19 cellular contexts compared by ENCODE assay signal in the genomic region with DNA sequence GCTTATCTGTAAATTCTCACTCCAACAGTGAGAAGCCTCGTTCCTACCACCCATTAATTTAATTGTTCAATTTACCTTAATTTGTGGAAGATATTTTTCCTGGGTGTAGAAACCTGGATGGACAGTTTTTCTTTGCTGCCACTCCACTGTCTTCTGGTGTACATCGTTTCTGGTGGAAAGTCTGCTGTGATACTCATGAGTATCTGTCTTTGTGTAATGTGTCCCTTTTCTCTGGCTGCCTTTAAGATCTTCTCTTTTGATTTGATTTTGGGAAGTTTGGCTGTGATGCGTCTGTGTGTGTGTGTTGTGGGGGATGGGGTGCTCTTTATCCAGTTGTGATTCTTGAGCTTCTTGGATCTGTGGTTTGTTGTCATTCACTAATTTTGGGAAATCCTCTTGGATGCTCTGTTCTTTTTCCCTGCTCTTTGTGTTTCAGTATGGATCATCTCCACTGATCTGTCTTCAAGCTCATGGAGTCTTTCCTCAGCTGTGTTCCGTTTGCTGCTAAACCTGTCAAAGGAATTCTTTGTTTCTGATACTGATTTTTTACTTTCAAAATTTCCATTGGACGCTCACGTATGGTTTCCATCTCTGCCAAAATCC. TPM values are rescaled to one million over a fixed set of nuclear protein-coding genes. Genes with fewer than 3 reads are reported as not detected.
A peak's percentile ranks its signal among the peaks of the same experiment; 100 is the strongest.
DNase-seq lines count a peak whose midpoint lies in the region; ATAC-seq and TF ChIP-seq lines count a peak whose summit lies in the region.
"Had no signal": no experiment of that assay in that cellular context is flagged by ENCODE, and none has a peak within 500 bp of the region (broad histone marks: within the 10 kb centered on the region; RNA-seq: fewer than 3 reads in every experiment).

No MANE protein-coding gene starts in this region.

- peaks cover 16% of the 10 kb centered on the region for H3K27me3 Mint-ChIP-seq in activated CD8-positive, alpha-beta memory T cell treated with anti-CD3 and anti-CD28 coated beads, Interleukin-2, amount 10 ng/mL, durations not matched to agents 7 days and 5 days
- H3K27me3 Mint-ChIP-seq in WTC11 (ENCODE audit: low read depth) (no peaks in the 10 kb centered on the region), endothelial cell (ENCODE audit: unreplicated experiment) (peaks cover 24% of the 10 kb centered on the region)
- H3K27me3 Mint-ChIP-seq: CD4-positive, alpha-beta T cell had no signal

- no peaks in the 10 kb centered on the region for H4K20me1 ChIP-seq in HCT116 (ENCODE audit: insufficient read depth)

- no peaks in the 10 kb centered on the region for H3K79me2 ChIP-seq in HCT116 (ENCODE audit: insufficient read depth, low read length)

- peaks cover 4% of the 10 kb centered on the region for H3K9me3 Mint-ChIP-seq in activated CD8-positive, alpha-beta memory T cell treated with anti-CD3 and anti-CD28 coated beads, Interleukin-2, amount 10 ng/mL, durations not matched to agents 7 days and 5 days (ENCODE audit: low read depth)
- peaks cover 21% of the 10 kb centered on the region for H3K9me3 Mint-ChIP-seq in WTC11
- H3K9me3 Mint-ChIP-seq in endothelial cell (ENCODE audit: unreplicated experiment), result no peaks in the 10 kb centered on the region

- CTCF ChIA-PET in activated CD8-positive, alpha-beta memory T cell treated with anti-CD3 and anti-CD28 coated beads, Interleukin-2, amount 10 ng/mL, durations not matched to agents 7 days and 5 days (lab: Charles Lee), result no interaction called here
- CTCF ChIA-PET in HCT116 (lab: Charles Lee) (no interaction called here), WTC11 (lab: Charles Lee) (no interaction called here)

- POLR2A ChIA-PET in HCT116 (lab: Charles Lee), result no interaction called here
- POLR2A ChIA-PET in WTC11 (lab: Charles Lee), result no interaction called here

- H3K27ac ChIP-seq in HCT116 (ENCODE audit: low read depth, low read length), result no peak overlapping the region
- H3K27ac ChIP-seq: 22Rv1, A549, C4-2B had no signal

- no peak overlapping the region for H3K9ac ChIP-seq in HCT116 (ENCODE audit: low read length)

- no peak overlapping the region for H3K4me3 Mint-ChIP-seq in activated CD8-positive, alpha-beta memory T cell treated with anti-CD3 and anti-CD28 coated beads, Interleukin-2, amount 10 ng/mL, durations not matched to agents 7 days and 5 days
- H3K4me3 Mint-ChIP-seq in WTC11 (no peak overlapping the region), endothelial cell (ENCODE audit: unreplicated experiment) (peak overlapping the region; percentile 66)
- H3K4me3 Mint-ChIP-seq: CD4-positive, alpha-beta T cell; HFFc6 had no signal

- no TSS peak for BruUV-seq in HCT116 (replicated peaks; lab: Mats Ljungman, UMichigan)

- no peak overlapping the region for H3K4me2 ChIP-seq in HCT116 (ENCODE audit: low read length)
- H3K4me2 ChIP-seq: A549 had no signal

- no peak overlapping the region for H3K4me3 ChIP-seq in HCT116 (replicated peaks in 1 of 2; ENCODE audit: low read depth in 1 of 2, low read length in 2 of 2)
- H3K4me3 ChIP-seq: A549, HAP-1 had no signal

- no peaks in the 10 kb centered on the region for H3K4me1 Mint-ChIP-seq in activated CD8-positive, alpha-beta memory T cell treated with anti-CD3 and anti-CD28 coated beads, Interleukin-2, amount 10 ng/mL, durations not matched to agents 7 days and 5 days
- H3K4me1 Mint-ChIP-seq in WTC11, result peaks cover 14% of the 10 kb centered on the region
- H3K4me1 Mint-ChIP-seq in endothelial cell (ENCODE audit: unreplicated experiment), result peaks cover 4% of the 10 kb centered on the region

- intact Hi-C loops in HCT116 (cut with micrococcal nuclease), result no loop called here

- peaks cover 3 to 13% of the 10 kb centered on the region in 2 experiments; a peak in 1 of 4 replicates for H3K9me3 ChIP-seq in HCT116 (ENCODE audit: control insufficient read depth in 1 of 2, insufficient read depth in 1 of 2, low read depth in 1 of 2, low read length in 2 of 2)

- DNase-seq in activated CD8-positive, alpha-beta memory T cell treated with anti-CD3 and anti-CD28 coated beads, Interleukin-2, amount 10 ng/mL, durations not matched to agents 7 days and 5 days, result no peak
- DNase-seq in activated CD8-positive, alpha-beta memory T cell treated with anti-CD3 and anti-CD28 coated beads, Interleukin-2, amount 50 U/mL, for 4 hours, result no peak
- DNase-seq in HCT116 (ENCODE audit: low read depth, low spot score) (no peak), WTC11 (ENCODE audit: low spot score) (no peak), endothelial cell (ENCODE audit: low spot score) (no peak)
- DNase-seq: AML-193; Caco-2; CD4-positive, alpha-beta T cell; GDM1; HFFc6; KG1 had no signal

- H3K9me2 ChIP-seq in HCT116 (ENCODE audit: insufficient read depth), result no peaks in the 10 kb centered on the region

- H3K36me3 Mint-ChIP-seq in activated CD8-positive, alpha-beta memory T cell treated with anti-CD3 and anti-CD28 coated beads, Interleukin-2, amount 10 ng/mL, durations not matched to agents 7 days and 5 days, result no peaks in the 10 kb centered on the region
- peaks cover 19% of the 10 kb centered on the region for H3K36me3 Mint-ChIP-seq in WTC11
- peaks cover 69% of the 10 kb centered on the region for H3K36me3 Mint-ChIP-seq in endothelial cell (ENCODE audit: low read depth, unreplicated experiment)

- TF ChIP-seq POLR2A in HCT116 (IDR thresholded peaks at IDR 0.05; ENCODE audit: borderline replicate concordance, extremely low read depth, insufficient read depth, insufficient read length) (no peak), GM18505 (IDR thresholded peaks at IDR 0.05; ENCODE audit: borderline replicate concordance, extremely low read depth, insufficient read depth, insufficient read length) (no peak)

- peak overlapping the region; percentile 3 for H3K27ac Mint-ChIP-seq in activated CD8-positive, alpha-beta memory T cell treated with anti-CD3 and anti-CD28 coated beads, Interleukin-2, amount 10 ng/mL, durations not matched to agents 7 days and 5 days
- H3K27ac Mint-ChIP-seq in WTC11, result no peak overlapping the region
- peak overlapping the region; percentile 14 for H3K27ac Mint-ChIP-seq in endothelial cell (ENCODE audit: unreplicated experiment)
- H3K27ac Mint-ChIP-seq: CD4-positive, alpha-beta T cell; HFFc6; IgD-negative memory B cell had no signal

- no peaks in the 10 kb centered on the region for H3K4me1 ChIP-seq in HCT116 (ENCODE audit: control insufficient read depth in 1 of 2, insufficient read depth in 2 of 2, low read length in 2 of 2)
- H3K4me1 ChIP-seq: A549, Caco-2, HAP-1 had no signal

- no peak for TF ChIP-seq RAD21 in HCT116 (IDR thresholded peaks at IDR 0.05; ENCODE audit: low read depth)

- H2AFZ ChIP-seq in HCT116 (ENCODE audit: low read depth, low read length, poor library complexity, severe bottlenecking), result no peak overlapping the region

- RAD21 ChIA-PET in HCT116 (lab: Charles Lee; ENCODE audit: low non-redundant PET in 1 of 2, low total read pairs in 2 of 2, uncharacterized antibody in 2 of 2, unreplicated experiment in 2 of 2), result no interaction called here

- TF ChIP-seq CTCF in HCT116 (IDR thresholded peaks at IDR 0.05 in 2 of 3, conservative IDR thresholded peaks at IDR 0.05 in 1 of 3; ENCODE audit: borderline replicate concordance in 1 of 3, insufficient read depth in 1 of 3, low read depth in 2 of 3, low read length in 2 of 3) (no peak), WTC11 (IDR thresholded peaks at IDR 0.05) (no peak), endothelial cell (IDR thresholded peaks at IDR 0.05; ENCODE audit: unreplicated experiment) (no peak)

- no peaks in the 10 kb centered on the region for H3K36me3 ChIP-seq in HCT116 (ENCODE audit: control insufficient read depth in 1 of 2, insufficient read depth in 2 of 2, low read length in 2 of 2)
- H3K36me3 ChIP-seq: HAP-1 had no signal

- ATAC-seq in activated CD8-positive, alpha-beta memory T cell treated with anti-CD3 and anti-CD28 coated beads, Interleukin-2, amount 10 ng/mL, durations not matched to agents 7 days and 5 days, result no peak
- ATAC-seq in HCT116, result no peak
- no peak for ATAC-seq in WTC11
- no peak for ATAC-seq in GM18505 (IDR thresholded peaks at IDR 0.05; ENCODE audit: unreplicated experiment)
- no peak for ATAC-seq in HG02759 (IDR thresholded peaks at IDR 0.05; ENCODE audit: unreplicated experiment)
- ATAC-seq in HG03135 (IDR thresholded peaks at IDR 0.05; ENCODE audit: unreplicated experiment), result no peak
- ATAC-seq: A549 had no signal

- no peaks in the 10 kb centered on the region for H3K27me3 ChIP-seq in HCT116 (ENCODE audit: insufficient read depth, low read length)

TF ChIP-seq in HCT116, 20 proteins besides CTCF, POLR2A, EP300 and RAD21:
- TF ChIP-seq CBX3 (IDR thresholded peaks at IDR 0.05; ENCODE audit: low read depth) (peak; percentile 91), TCF7L2 (IDR thresholded peaks at IDR 0.05; ENCODE audit: borderline replicate concordance, extremely low read depth, insufficient read depth, insufficient read length) (no peak)

TF ChIP-seq in WTC11, 78 proteins besides CTCF, POLR2A, EP300 and RAD21:
- peak; percentile 95 for TF ChIP-seq ZNF317 (CRISPR knock-in tag; IDR thresholded peaks at IDR 0.05; ENCODE audit: borderline replicate concordance, low read depth)
- TF ChIP-seq IRF1 (CRISPR knock-in tag; IDR thresholded peaks at IDR 0.05), result no peak
TF ChIP-seq in WTC11: peak in this region for 1.

RNA-seq across cellular contexts. Expression of gene NR2C2, which starts 42.2 kb away (rescaled TPM):
- 10 to 100 TPM; 56.5 to 69.7 TPM for total RNA-seq in activated CD8-positive, alpha-beta memory T cell treated with anti-CD3 and anti-CD28 coated beads, Interleukin-2, amount 10 ng/mL, durations not matched to agents 7 days and 5 days
- total RNA-seq in HCT116 (2021; ENCODE audit: unreplicated experiment) (45.0 TPM), WTC11 (2021) (48.6 to 51.5 TPM (median 50.8 TPM) in 3 replicates), endothelial cell (ENCODE audit: unreplicated experiment) (49.1 TPM)
- polyA plus RNA-seq in HCT116 (2012), result 21.2 and 25.6 TPM in 2 replicates
